ENCODE assay signal across 9 cellular contexts in genomic region chr6:44217332-44218143, GRCh38. TPM values are rescaled to one million over a fixed set of nuclear protein-coding genes. Genes with fewer than 3 reads are reported as not detected.
DNase-seq lines count a peak whose midpoint lies in the region; ATAC-seq and TF ChIP-seq lines count a peak whose summit lies in the region.
"Had no signal": no experiment of that assay in that cellular context is flagged by ENCODE, and none has a peak within 500 bp of the region (broad histone marks: within the 10 kb centered on the region; RNA-seq: fewer than 3 reads in every experiment).

No MANE protein-coding gene starts in this region.

- peaks cover 62 to 68% (median 65%) of the 10 kb centered on the region in 4 donors for H3K4me1 ChIP-seq in stomach

- 19 to 43% (median 27%) methylated on average over 13 to 16 of the region's 16 CpGs for WGBS in stomach, 5 donors

- TF ChIP-seq POLR2A in stomach (IDR thresholded peaks at IDR 0.05) = no peak

- H3K9me3 ChIP-seq in stomach = no peaks in the 10 kb centered on the region

- POLR2A ChIA-PET in activated CD4-positive, alpha-beta memory T cell treated with anti-CD3 and anti-CD28 coated beads, Interleukin-2, amount 10 ng/mL, durations not matched to agents 7 days and 5 days (lab: Charles Lee) = interaction anchor here (1.1 kb wide), 1 partner anchor 29 kb away, joined by 3 read pairs; the partner anchor contains the start of gene HSP90AB1

- peaks cover 22% of the 10 kb centered on the region for H3K27me3 Mint-ChIP-seq in activated CD4-positive, alpha-beta memory T cell treated with anti-CD3 and anti-CD28 coated beads, Interleukin-2, amount 10 ng/mL, durations not matched to agents 7 days and 5 days

- CTCF ChIA-PET in activated CD4-positive, alpha-beta memory T cell treated with anti-CD3 and anti-CD28 coated beads, Interleukin-2, amount 10 ng/mL, durations not matched to agents 7 days and 5 days (lab: Charles Lee) = no interaction called here

- H3K4me1 Mint-ChIP-seq in activated CD4-positive, alpha-beta memory T cell treated with anti-CD3 and anti-CD28 coated beads, Interleukin-2, amount 10 ng/mL, durations not matched to agents 7 days and 5 days = peaks cover 21% of the 10 kb centered on the region

- peak overlapping the region; percentile 92 to 99 (median 95) for H3K27ac ChIP-seq in stomach
- H3K27ac ChIP-seq: epithelial cell of prostate had no signal

- no peak for ATAC-seq in HG02970 (IDR thresholded peaks at IDR 0.05; ENCODE audit: low FRiP score, unreplicated experiment)

- H3K4me3 ChIP-seq in H7 (ENCODE audit: insufficient read depth, low read depth, low read length) (no peak overlapping the region), stomach (peak overlapping the region in 2 of 4 donors; percentile 13 to 64)

- no peak overlapping the region for H3K4me3 Mint-ChIP-seq in activated CD4-positive, alpha-beta memory T cell treated with anti-CD3 and anti-CD28 coated beads, Interleukin-2, amount 10 ng/mL, durations not matched to agents 7 days and 5 days

- DNase-seq in H7 (peak; percentile 63), astrocyte of the hippocampus (ENCODE audit: low read depth, low spot score) (peak; percentile 76), islet precursor cell (peak; percentile 88), stomach (peak; percentile 80), DMS79 treated with DMSO at 0.1 percent for 48 hours (lab: John Stamatoyannopoulos, UW) (no peak)
- DNase-seq in activated CD4-positive, alpha-beta T cell treated with anti-CD3 and anti-CD28 coated beads, Interleukin-2, amount 50 U/mL, for 4 hours = no peak
- DNase-seq in activated CD4-positive, alpha-beta memory T cell treated with anti-CD3 and anti-CD28 coated beads, Interleukin-2, amount 10 ng/mL, durations not matched to agents 7 days and 5 days = no peak

- TF ChIP-seq CTCF in stomach (IDR thresholded peaks at IDR 0.05) = no peak

- H3K9me3 Mint-ChIP-seq in activated CD4-positive, alpha-beta memory T cell treated with anti-CD3 and anti-CD28 coated beads, Interleukin-2, amount 10 ng/mL, durations not matched to agents 7 days and 5 days = no peaks in the 10 kb centered on the region

- H3K27me3 ChIP-seq in H7 (ENCODE audit: control insufficient read depth, insufficient read depth, low read length) (no peaks in the 10 kb centered on the region), stomach (no peaks in the 10 kb centered on the region)

- H3K36me3 ChIP-seq in H7 (replicated peaks; ENCODE audit: control insufficient read depth, insufficient read depth, low read length) (no peaks in the 10 kb centered on the region), stomach (no peaks in the 10 kb centered on the region)

- intact Hi-C loops in stomach (cut with DNase I; ENCODE audit: low total_unique reads) = no loop called here

- H3K27ac Mint-ChIP-seq in activated CD4-positive, alpha-beta memory T cell treated with anti-CD3 and anti-CD28 coated beads, Interleukin-2, amount 10 ng/mL, durations not matched to agents 7 days and 5 days = no peak overlapping the region

- TF ChIP-seq EP300 in stomach (IDR thresholded peaks at IDR 0.05) = no peak

- H3K36me3 Mint-ChIP-seq in activated CD4-positive, alpha-beta memory T cell treated with anti-CD3 and anti-CD28 coated beads, Interleukin-2, amount 10 ng/mL, durations not matched to agents 7 days and 5 days (ENCODE audit: low read depth) = no peaks in the 10 kb centered on the region

RNA-seq across cellular contexts. Expression of gene MYMX, which starts 0.8 kb away (rescaled TPM):
- total RNA-seq in H7 (2014; rRNA removed; shearing (Covaris generic)) = 5.2 and 6.0 TPM in 2 replicates
- total RNA-seq in stomach = not detected
- polyA plus RNA-seq in stomach = 1 to 10 TPM in 1 of 3 donors, under 1 TPM in 1, not detected in 1; 0.95 to 3.4 TPM
- total RNA-seq in activated CD4-positive, alpha-beta memory T cell treated with anti-CD3 and anti-CD28 coated beads, Interleukin-2, amount 10 ng/mL, durations not matched to agents 7 days and 5 days = not detected

RNA-seq across cellular contexts. Expression of gene SLC29A1, which starts 5.9 kb away (rescaled TPM):
- total RNA-seq in H7 (2014; rRNA removed; shearing (Covaris generic)) = 68.6 and 71.9 TPM in 2 replicates
- 100 to 1,000 TPM in 2 of 5 donors, 10 to 100 TPM in 3; 26.4 to 217 (median 77.4) TPM for total RNA-seq in stomach
- 10 to 100 TPM; 22.6 to 33.5 (median 29.0) TPM for polyA plus RNA-seq in stomach
- total RNA-seq in activated CD4-positive, alpha-beta memory T cell treated with anti-CD3 and anti-CD28 coated beads, Interleukin-2, amount 10 ng/mL, durations not matched to agents 7 days and 5 days = 10 to 100 TPM; 24.8 to 25.4 TPM

RNA-seq across cellular contexts. Expression of gene HSP90AB1, which starts 29.4 kb away (rescaled TPM):
- total RNA-seq in H7 (2014; rRNA removed; shearing (Covaris generic)) = 1,821 and 1,973 TPM in 2 replicates
- 100 to 1,000 TPM; 168 to 414 (median 370) TPM for total RNA-seq in stomach
- 100 to 1,000 TPM; 267 to 549 (median 348) TPM for polyA plus RNA-seq in stomach
- total RNA-seq in activated CD4-positive, alpha-beta memory T cell treated with anti-CD3 and anti-CD28 coated beads, Interleukin-2, amount 10 ng/mL, durations not matched to agents 7 days and 5 days = 100 to 1,000 TPM; 478 to 479 TPM

RNA-seq across cellular contexts. Expression of gene SLC35B2, which starts 39.8 kb away (rescaled TPM):
- total RNA-seq in H7 (2014; rRNA removed; shearing (Covaris generic)) = 27.2 and 28.7 TPM in 2 replicates
- 10 to 100 TPM in 4 of 5 donors, 1 to 10 TPM in 1; 1.4 to 60.1 (median 27.0) TPM for total RNA-seq in stomach
- polyA plus RNA-seq in stomach = 10 to 100 TPM in 2 of 3 donors, 1 to 10 TPM in 1; 7.3 to 17.2 (median 16.6) TPM
- total RNA-seq in activated CD4-positive, alpha-beta memory T cell treated with anti-CD3 and anti-CD28 coated beads, Interleukin-2, amount 10 ng/mL, durations not matched to agents 7 days and 5 days = 10 to 100 TPM; 35.8 to 37.2 TPM

RNA-seq across cellular contexts. Expression of gene NFKBIE, which starts 47.8 kb away (rescaled TPM):
- total RNA-seq in H7 (2014; rRNA removed; shearing (Covaris generic)) = 9.7 and 12.3 TPM in 2 replicates
- 10 to 100 TPM in 1 of 5 donors, 1 to 10 TPM in 1, under 1 TPM in 1, not detected in 2; 0.89 to 23.5 (median 3.5) TPM for total RNA-seq in stomach
- 10 to 100 TPM in 2 of 3 donors, 1 to 10 TPM in 1; 9.9 to 14.2 (median 10.6) TPM for polyA plus RNA-seq in stomach
- total RNA-seq in activated CD4-positive, alpha-beta memory T cell treated with anti-CD3 and anti-CD28 coated beads, Interleukin-2, amount 10 ng/mL, durations not matched to agents 7 days and 5 days = 10 to 100 TPM; 20.8 to 21.7 TPM

Comparison
In these comparisons a context has a peak if more than half of its experiments do, and no peak if none do; other contexts are left out.
1. DNase-seq: peak in H7 (single experiment), astrocyte of the hippocampus (single experiment), islet precursor cell (single experiment) and stomach (single experiment); none in DMS79 treated with DMSO at 0.1 percent for 48 hours (single experiment), activated CD4-positive, alpha-beta T cell treated with anti-CD3 and anti-CD28 coated beads, Interleukin-2, amount 50 U/mL, for 4 hours (0 of 2) and activated CD4-positive, alpha-beta memory T cell treated with anti-CD3 and anti-CD28 coated beads, Interleukin-2, amount 10 ng/mL, durations not matched to agents 7 days and 5 days (single experiment).